9 cellular contexts compared by ENCODE assay signal in the genomic region with DNA sequence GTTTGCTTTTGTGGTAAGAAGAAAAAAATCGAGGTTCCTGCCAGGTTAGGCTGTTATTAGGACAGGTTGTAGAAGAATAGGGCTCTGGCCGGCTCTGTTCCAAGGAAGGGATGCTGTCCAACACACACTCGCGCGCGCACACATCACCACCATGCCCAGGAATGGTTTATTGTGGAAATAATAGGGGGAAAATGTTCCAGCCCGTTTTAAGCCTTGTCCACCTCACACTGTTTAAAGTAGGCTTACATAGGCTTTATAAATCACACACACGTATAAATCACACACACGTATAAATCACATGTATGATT. TPM values are rescaled to one million over a fixed set of nuclear protein-coding genes. Genes with fewer than 3 reads are reported as not detected.
DNase-seq lines count a peak whose midpoint lies in the region; ATAC-seq and TF ChIP-seq lines count a peak whose summit lies in the region.
"Had no signal": no experiment of that assay in that cellular context is flagged by ENCODE, and none has a peak within 500 bp of the region (broad histone marks: within the 10 kb centered on the region; RNA-seq: fewer than 3 reads in every experiment).

No MANE protein-coding gene starts in this region.

- intact Hi-C loops in transverse colon (cut with DNase I; ENCODE audit: low total_unique reads): no loop called here

- TF ChIP-seq EP300 in transverse colon (IDR thresholded peaks at IDR 0.05; ENCODE audit: low read depth): no peak

- H3K27ac ChIP-seq in transverse colon: peak overlapping the region in 3 of 4 donors; percentile 71 to 84 (median 74)

- peaks cover 15% of the 10 kb centered on the region for H3K4me1 Mint-ChIP-seq in activated naive CD8-positive, alpha-beta T cell (ENCODE audit: low read depth)
- H3K4me1 Mint-ChIP-seq in activated naive CD8-positive, alpha-beta T cell treated with anti-CD3 and anti-CD28 coated beads for 36 hours: peaks cover 13% of the 10 kb centered on the region
- H3K4me1 Mint-ChIP-seq in naive thymus-derived CD8-positive, alpha-beta T cell: peaks cover 3 to 27% (median 17%) of the 10 kb centered on the region in 4 donors

- in situ Hi-C loops in transverse colon (cut with MboI; ENCODE audit: low pct_ligation_motif_present in 1 of 4, low pct_unique_long_range_greater_than_20kb in 1 of 4, low sequenced_read_pairs in 3 of 4): no loop called here

- WGBS in transverse colon (ENCODE audit: low coverage in 1 of 2), 2 donors: 19 to 29% methylated on average over 8 to 9 of the region's 9 CpGs

- no peaks in the 10 kb centered on the region for H3K36me3 Mint-ChIP-seq in activated naive CD8-positive, alpha-beta T cell
- H3K36me3 Mint-ChIP-seq in activated naive CD8-positive, alpha-beta T cell treated with anti-CD3 and anti-CD28 coated beads for 36 hours: no peaks in the 10 kb centered on the region
- peaks cover 0 to 3% (median 0%) of the 10 kb centered on the region in 3 donors for H3K36me3 Mint-ChIP-seq in naive thymus-derived CD8-positive, alpha-beta T cell

- H3K9me3 ChIP-seq in transverse colon: no peaks in the 10 kb centered on the region

- peak overlapping the region; percentile 63 for H3K4me3 Mint-ChIP-seq in activated naive CD8-positive, alpha-beta T cell
- H3K4me3 Mint-ChIP-seq in activated naive CD8-positive, alpha-beta T cell treated with anti-CD3 and anti-CD28 coated beads for 36 hours: no peak overlapping the region
- peak overlapping the region; percentile 13 to 81 (median 73) for H3K4me3 Mint-ChIP-seq in naive thymus-derived CD8-positive, alpha-beta T cell

- no peak for TF ChIP-seq POLR2A in transverse colon (IDR thresholded peaks at IDR 0.05)

- peaks cover 40% of the 10 kb centered on the region for H3K27me3 Mint-ChIP-seq in activated naive CD8-positive, alpha-beta T cell
- H3K27me3 Mint-ChIP-seq in activated naive CD8-positive, alpha-beta T cell treated with anti-CD3 and anti-CD28 coated beads for 36 hours: peaks cover 59% of the 10 kb centered on the region
- H3K27me3 Mint-ChIP-seq in naive thymus-derived CD8-positive, alpha-beta T cell: peaks cover 33 to 55% (median 51%) of the 10 kb centered on the region in 5 donors

- no peak for TF ChIP-seq CTCF in choroid plexus epithelial cell (conservative IDR thresholded peaks at IDR 0.05; ENCODE audit: low read depth, low read length)
- TF ChIP-seq CTCF in transverse colon (IDR thresholded peaks at IDR 0.05): no peak

- POLR2A ChIA-PET in naive thymus-derived CD8-positive, alpha-beta T cell (lab: Charles Lee): no interaction called here

- peaks cover 62% of the 10 kb centered on the region for H3K27me3 ChIP-seq in transverse colon

- peaks cover 0 to 31% (median 19%) of the 10 kb centered on the region in 4 donors for H3K4me1 ChIP-seq in transverse colon

- no peak for DNase-seq in activated naive CD8-positive, alpha-beta T cell treated with anti-CD3 and anti-CD28 coated beads for 36 hours
- DNase-seq in choroid plexus epithelial cell (ENCODE audit: low read depth): no peak
- DNase-seq in naive thymus-derived CD8-positive, alpha-beta T cell: no peak
- no peak for DNase-seq in transverse colon
- no peak for DNase-seq in NCI-H1417 (lab: John Stamatoyannopoulos, UW)

- H3K4me3 ChIP-seq in choroid plexus epithelial cell (ENCODE audit: low read depth, low read length) (peak overlapping the region; percentile 88), transverse colon (peak overlapping the region in 1 of 4 donors; percentile 69)

- H3K9me3 Mint-ChIP-seq in activated naive CD8-positive, alpha-beta T cell (ENCODE audit: low read depth): no peaks in the 10 kb centered on the region
- H3K9me3 Mint-ChIP-seq in activated naive CD8-positive, alpha-beta T cell treated with anti-CD3 and anti-CD28 coated beads for 36 hours: no peaks in the 10 kb centered on the region
- H3K9me3 Mint-ChIP-seq in naive thymus-derived CD8-positive, alpha-beta T cell: no peaks in the 10 kb centered on the region

- ATAC-seq in naive thymus-derived CD8-positive, alpha-beta T cell: no peak
- no peak for ATAC-seq in HG03442 (IDR thresholded peaks at IDR 0.05; ENCODE audit: unreplicated experiment)
- ATAC-seq in HG03432 (IDR thresholded peaks at IDR 0.05; ENCODE audit: unreplicated experiment): no peak

- H3K36me3 ChIP-seq in transverse colon: no peaks in the 10 kb centered on the region

- H3K27ac Mint-ChIP-seq in activated naive CD8-positive, alpha-beta T cell: no peak overlapping the region
- H3K27ac Mint-ChIP-seq in activated naive CD8-positive, alpha-beta T cell treated with anti-CD3 and anti-CD28 coated beads for 36 hours: no peak overlapping the region
- H3K27ac Mint-ChIP-seq in naive thymus-derived CD8-positive, alpha-beta T cell: no peak overlapping the region

RNA-seq across cellular contexts. Expression of a gene that starts 1.2 kb away (rescaled TPM):
- under 1 TPM; 0.08 to 0.28 TPM for total RNA-seq in activated naive CD8-positive, alpha-beta T cell treated with anti-CD3 and anti-CD28 coated beads for 36 hours
- under 1 TPM in 1 of 2 experiments, not detected in 1; 0.08 TPM for total RNA-seq in naive thymus-derived CD8-positive, alpha-beta T cell
- not detected for polyA plus RNA-seq in naive thymus-derived CD8-positive, alpha-beta T cell
- 1 to 10 TPM; 2.5 to 4.9 (median 3.1) TPM for total RNA-seq in transverse colon
- total RNA-seq: OCI-LY7 had no signal
